ENCODE assay signal across 28 cellular contexts in the genomic region with DNA sequence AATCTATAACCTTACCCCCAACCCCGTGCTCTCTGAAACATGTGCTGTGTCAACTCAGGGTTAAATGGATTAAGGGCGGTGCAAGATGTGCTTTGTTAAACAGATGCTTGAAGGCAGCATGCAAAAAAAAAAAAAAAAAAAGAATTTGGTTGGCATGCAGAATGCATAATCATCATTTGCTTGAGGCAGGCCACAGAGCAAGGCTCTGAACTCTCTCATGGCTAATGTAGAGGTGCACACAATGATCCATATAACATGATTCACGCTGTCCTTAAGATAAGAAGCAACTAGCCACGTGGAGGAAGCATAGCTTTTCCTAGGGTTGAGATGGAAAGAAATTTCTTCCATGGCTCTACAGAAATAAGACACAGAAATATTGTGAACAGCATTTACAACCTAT.
"Had no signal": no experiment of that assay in that cellular context is flagged by ENCODE, and none has a peak within 500 bp of the region (broad histone marks: within the 10 kb centered on the region; RNA-seq: fewer than 3 reads in every experiment).

No MANE protein-coding gene starts in this region.

- DNase-seq: naive B cell; naive thymus-derived CD8-positive, alpha-beta T cell; nephron progenitor cell; nucleus accumbens; small intestine; stimulated activated CD4-positive, alpha-beta T cell treated with anti-CD3 and anti-CD28 coated beads, Interleukin-15, amount 100 ng/mL, for 24 hours; stimulated activated CD4-positive, alpha-beta T cell treated with anti-CD3 and anti-CD28 coated beads, Interleukin-2, amount 100 ng/mL, for 24 hours; stimulated activated CD4-positive, alpha-beta T cell treated with anti-CD3 and anti-CD28 coated beads, Interleukin-2, amount 100 ng/mL, for 48 hours; stimulated activated CD4-positive, alpha-beta T cell treated with anti-CD3 and anti-CD28 coated beads, Interleukin-4, amount 100 ng/mL, for 24 hours; stimulated activated naive B cell treated with anti-CD40 and anti-IgM and Interleukin-4, amounts not matched to agents 10 μg/mL and 1 μg/mL and 100 μg/mL, for 72 hours; stimulated activated naive CD8-positive, alpha-beta T cell treated with anti-CD3 and anti-CD28 coated beads, Interleukin-15, amount 100 ng/mL, for 72 hours; stimulated activated naive CD8-positive, alpha-beta T cell treated with anti-CD3 and anti-CD28 coated beads, Interleukin-15, Interleukin-2, amounts not matched to agents 100 U/mL and 50 U/mL, for 24 hours; substantia nigra; testis; tibial artery; transverse colon; upper lobe of right lung; uterus had no signal

- H3K36me3 Mint-ChIP-seq: naive B cell; natural killer cell treated with Interleukin-12 subunit alpha and Interleukin-12 subunit beta and Interleukin-15 and Interleukin-18, amount 100 ng/mL, for 72 hours; stimulated activated effector memory CD8-positive, alpha-beta T cell treated with anti-CD3 and anti-CD28 coated beads, Interleukin-12 subunit alpha, Interleukin-12 subunit beta, amount 100 ng/mL, for 72 hours; type B pancreatic cell had no signal

- H3K4me1 Mint-ChIP-seq: naive B cell; naive thymus-derived CD8-positive, alpha-beta T cell; nephron progenitor cell; neural crest cell; stimulated activated effector memory CD8-positive, alpha-beta T cell treated with anti-CD3 and anti-CD28 coated beads, Interleukin-12 subunit alpha, Interleukin-12 subunit beta, amount 100 ng/mL, for 72 hours; stimulated activated naive B cell treated with anti-CD40 and anti-IgM and Interleukin-4, amounts not matched to agents 10 μg/mL and 1 μg/mL and 100 μg/mL, for 72 hours; stimulated activated naive CD8-positive, alpha-beta T cell treated with anti-CD3 and anti-CD28 coated beads, Interleukin-15, amount 100 ng/mL, for 72 hours had no signal

- H3K9me3 ChIP-seq: neutrophil, pancreas, prostate gland, suprapubic skin, testis, tibial artery, transverse colon, upper lobe of right lung, uterus had no signal

- H3K27me3 Mint-ChIP-seq: naive B cell; naive thymus-derived CD8-positive, alpha-beta T cell; natural killer cell treated with Interleukin-12 subunit alpha and Interleukin-12 subunit beta and Interleukin-15 and Interleukin-18, amount 100 ng/mL, for 72 hours; stimulated activated naive B cell treated with anti-CD40 and anti-IgM and Interleukin-4, amounts not matched to agents 10 μg/mL and 1 μg/mL and 100 μg/mL, for 72 hours; stimulated activated naive CD8-positive, alpha-beta T cell treated with anti-CD3 and anti-CD28 coated beads, Interleukin-15, amount 100 ng/mL, for 72 hours; type B pancreatic cell had no signal

- H3K4me3 ChIP-seq: pancreas, prostate gland, suprapubic skin, testis, tibial artery, transverse colon, upper lobe of right lung, uterus had no signal

- H3K4me1 ChIP-seq: pancreas, prostate gland, suprapubic skin, testis, tibial artery, transverse colon, upper lobe of right lung, uterus had no signal

- H3K4me3 Mint-ChIP-seq: naive B cell; naive thymus-derived CD8-positive, alpha-beta T cell; natural killer cell treated with Interleukin-12 subunit alpha and Interleukin-12 subunit beta and Interleukin-15 and Interleukin-18, amount 100 ng/mL, for 72 hours; nephron progenitor cell; neural crest cell; stimulated activated effector memory CD8-positive, alpha-beta T cell treated with anti-CD3 and anti-CD28 coated beads, Interleukin-12 subunit alpha, Interleukin-12 subunit beta, amount 100 ng/mL, for 72 hours; stimulated activated naive B cell treated with anti-CD40 and anti-IgM and Interleukin-4, amounts not matched to agents 10 μg/mL and 1 μg/mL and 100 μg/mL, for 72 hours; stimulated activated naive CD8-positive, alpha-beta T cell treated with anti-CD3 and anti-CD28 coated beads, Interleukin-15, amount 100 ng/mL, for 72 hours; type B pancreatic cell had no signal

- H3K9me3 Mint-ChIP-seq: naive B cell; naive thymus-derived CD8-positive, alpha-beta T cell; natural killer cell treated with Interleukin-12 subunit alpha and Interleukin-12 subunit beta and Interleukin-15 and Interleukin-18, amount 100 ng/mL, for 72 hours; neural crest cell; stimulated activated effector memory CD8-positive, alpha-beta T cell treated with anti-CD3 and anti-CD28 coated beads, Interleukin-12 subunit alpha, Interleukin-12 subunit beta, amount 100 ng/mL, for 72 hours; stimulated activated naive B cell treated with anti-CD40 and anti-IgM and Interleukin-4, amounts not matched to agents 10 μg/mL and 1 μg/mL and 100 μg/mL, for 72 hours; stimulated activated naive CD8-positive, alpha-beta T cell treated with anti-CD3 and anti-CD28 coated beads, Interleukin-15, amount 100 ng/mL, for 72 hours; type B pancreatic cell had no signal

- ATAC-seq: naive thymus-derived CD8-positive, alpha-beta T cell; natural killer cell treated with Interleukin-12 subunit alpha and Interleukin-12 subunit beta and Interleukin-15 and Interleukin-18, amount 100 ng/mL, for 72 hours; pancreas; right cardiac atrium; sciatic nerve; stimulated activated effector memory CD8-positive, alpha-beta T cell treated with anti-CD3 and anti-CD28 coated beads, Interleukin-12 subunit alpha, Interleukin-12 subunit beta, amount 100 ng/mL, for 72 hours; stimulated activated naive B cell treated with anti-CD40 and anti-IgM and Interleukin-4, amounts not matched to agents 10 μg/mL and 1 μg/mL and 100 μg/mL, for 72 hours; stimulated activated naive CD8-positive, alpha-beta T cell treated with anti-CD3 and anti-CD28 coated beads, Interleukin-15, amount 100 ng/mL, for 72 hours; stimulated activated naive CD8-positive, alpha-beta T cell treated with anti-CD3 and anti-CD28 coated beads, Interleukin-15, Interleukin-2, amounts not matched to agents 100 U/mL and 50 U/mL, for 24 hours; upper lobe of right lung had no signal

- H3K27me3 ChIP-seq: neutrophil, pancreas, suprapubic skin, testis, tibial artery, transverse colon, upper lobe of right lung, uterus had no signal

- H3K27ac Mint-ChIP-seq: naive thymus-derived CD8-positive, alpha-beta T cell; natural killer cell treated with Interleukin-12 subunit alpha and Interleukin-12 subunit beta and Interleukin-15 and Interleukin-18, amount 100 ng/mL, for 72 hours; nephron progenitor cell; stimulated activated effector memory CD8-positive, alpha-beta T cell treated with anti-CD3 and anti-CD28 coated beads, Interleukin-12 subunit alpha, Interleukin-12 subunit beta, amount 100 ng/mL, for 72 hours; stimulated activated naive B cell treated with anti-CD40 and anti-IgM and Interleukin-4, amounts not matched to agents 10 μg/mL and 1 μg/mL and 100 μg/mL, for 72 hours; stimulated activated naive CD8-positive, alpha-beta T cell treated with anti-CD3 and anti-CD28 coated beads, Interleukin-15, amount 100 ng/mL, for 72 hours; type B pancreatic cell had no signal

- H3K27ac ChIP-seq: neutrophil, pancreas, prostate gland, suprapubic skin, testis, tibial artery, transverse colon, upper lobe of right lung, uterus had no signal
